1 cellular context compared by ENCODE assay signal in genomic region chr3:119401069-119401468, GRCh38.
TF ChIP-seq lines count a peak whose summit lies in the region.

No MANE protein-coding gene starts in this region.

TF ChIP-seq in SK-N-SH treated with all-trans-retinoic acid at 6 μM for 48 hours, 23 proteins besides CTCF, POLR2A, EP300 and RAD21 (continued from another document):
- TF ChIP-seq, protein P1, sequence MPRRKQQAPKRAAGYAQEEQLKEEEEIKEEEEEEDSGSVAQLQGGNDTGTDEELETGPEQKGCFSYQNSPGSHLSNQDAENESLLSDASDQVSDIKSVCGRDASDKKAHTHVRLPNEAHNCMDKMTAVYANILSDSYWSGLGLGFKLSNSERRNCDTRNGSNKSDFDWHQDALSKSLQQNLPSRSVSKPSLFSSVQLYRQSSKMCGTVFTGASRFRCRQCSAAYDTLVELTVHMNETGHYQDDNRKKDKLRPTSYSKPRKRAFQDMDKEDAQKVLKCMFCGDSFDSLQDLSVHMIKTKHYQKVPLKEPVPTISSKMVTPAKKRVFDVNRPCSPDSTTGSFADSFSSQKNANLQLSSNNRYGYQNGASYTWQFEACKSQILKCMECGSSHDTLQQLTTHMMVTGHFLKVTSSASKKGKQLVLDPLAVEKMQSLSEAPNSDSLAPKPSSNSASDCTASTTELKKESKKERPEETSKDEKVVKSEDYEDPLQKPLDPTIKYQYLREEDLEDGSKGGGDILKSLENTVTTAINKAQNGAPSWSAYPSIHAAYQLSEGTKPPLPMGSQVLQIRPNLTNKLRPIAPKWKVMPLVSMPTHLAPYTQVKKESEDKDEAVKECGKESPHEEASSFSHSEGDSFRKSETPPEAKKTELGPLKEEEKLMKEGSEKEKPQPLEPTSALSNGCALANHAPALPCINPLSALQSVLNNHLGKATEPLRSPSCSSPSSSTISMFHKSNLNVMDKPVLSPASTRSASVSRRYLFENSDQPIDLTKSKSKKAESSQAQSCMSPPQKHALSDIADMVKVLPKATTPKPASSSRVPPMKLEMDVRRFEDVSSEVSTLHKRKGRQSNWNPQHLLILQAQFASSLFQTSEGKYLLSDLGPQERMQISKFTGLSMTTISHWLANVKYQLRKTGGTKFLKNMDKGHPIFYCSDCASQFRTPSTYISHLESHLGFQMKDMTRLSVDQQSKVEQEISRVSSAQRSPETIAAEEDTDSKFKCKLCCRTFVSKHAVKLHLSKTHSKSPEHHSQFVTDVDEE (CRISPR knock-in tag; IDR thresholded peaks at IDR 0.05), result no peak
- TF ChIP-seq GLIS3 (CRISPR knock-in tag; IDR thresholded peaks at IDR 0.05), result no peak
- no peak for TF ChIP-seq ARNTL (CRISPR knock-in tag; IDR thresholded peaks at IDR 0.05; ENCODE audit: borderline replicate concordance, low read depth)
